1 cellular context compared by ENCODE assay signal in the genomic region with DNA sequence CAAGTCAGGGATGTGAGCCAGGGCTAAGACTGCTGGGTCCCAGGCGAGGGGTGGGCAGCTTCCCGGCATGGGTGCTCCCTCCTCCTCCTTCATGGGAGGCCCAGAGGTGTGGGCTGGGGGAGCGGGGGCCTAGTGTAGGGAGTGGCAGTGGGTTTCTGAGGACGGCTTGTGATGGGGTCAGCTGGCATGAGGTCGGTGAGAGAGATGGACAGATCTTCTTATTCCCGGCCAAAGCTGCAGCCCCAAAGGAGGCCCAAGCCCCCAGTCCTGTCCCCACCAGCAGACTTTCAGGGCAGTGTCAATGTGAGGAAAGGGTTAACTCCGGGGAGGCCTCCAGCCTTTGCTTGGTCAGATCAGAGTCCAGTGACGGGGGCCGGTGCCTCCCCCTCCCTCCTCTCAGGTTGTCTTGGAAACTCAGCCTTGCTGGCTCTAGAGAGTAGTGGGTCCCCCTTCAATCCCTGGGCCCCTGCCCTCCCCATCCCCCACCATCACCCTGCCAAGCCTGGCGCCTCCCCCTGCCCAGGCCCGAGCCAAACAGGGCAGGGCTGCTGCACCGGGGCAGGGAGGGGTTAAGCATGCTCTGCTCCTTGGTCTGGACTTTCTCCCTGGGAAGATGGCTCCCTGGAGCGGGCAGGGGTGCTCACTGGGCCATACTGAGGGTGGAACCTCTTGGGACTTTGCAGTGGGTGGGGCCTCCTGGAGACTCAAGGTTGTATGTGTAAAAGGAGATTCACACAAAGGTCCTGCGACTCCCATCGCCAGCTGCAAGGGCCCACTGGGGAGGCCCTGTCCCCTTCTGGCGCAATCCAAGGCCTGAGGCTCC.
TF ChIP-seq lines count a peak whose summit lies in the region.

No MANE protein-coding gene starts in this region.

TF ChIP-seq in HepG2, 621 proteins besides CTCF, POLR2A, EP300 and RAD21 (continued from another document and continues in another):
- no peak for TF ChIP-seq FUBP1 (CRISPR knock-in tag; IDR thresholded peaks at IDR 0.05; ENCODE audit: borderline replicate concordance)
- no peak; the same call in 1 of the 2 replicates for TF ChIP-seq ZNF335 (CRISPR knock-in tag; IDR thresholded peaks at IDR 0.05)
- no peak for TF ChIP-seq HNRNPLL (IDR thresholded peaks at IDR 0.05; ENCODE audit: low read depth, low read length, poor library complexity, severe bottlenecking)
- peak; percentile 52 for TF ChIP-seq POLR2G (IDR thresholded peaks at IDR 0.05; ENCODE audit: low read depth, low read length)
- TF ChIP-seq HMGXB3 (CRISPR knock-in tag; IDR thresholded peaks at IDR 0.05; ENCODE audit: borderline replicate concordance), result no peak
- TF ChIP-seq FOXO1 (CRISPR knock-in tag; IDR thresholded peaks at IDR 0.05), result peak; percentile 41; the same call in 1 of the 2 replicates
- TF ChIP-seq, protein P1, sequence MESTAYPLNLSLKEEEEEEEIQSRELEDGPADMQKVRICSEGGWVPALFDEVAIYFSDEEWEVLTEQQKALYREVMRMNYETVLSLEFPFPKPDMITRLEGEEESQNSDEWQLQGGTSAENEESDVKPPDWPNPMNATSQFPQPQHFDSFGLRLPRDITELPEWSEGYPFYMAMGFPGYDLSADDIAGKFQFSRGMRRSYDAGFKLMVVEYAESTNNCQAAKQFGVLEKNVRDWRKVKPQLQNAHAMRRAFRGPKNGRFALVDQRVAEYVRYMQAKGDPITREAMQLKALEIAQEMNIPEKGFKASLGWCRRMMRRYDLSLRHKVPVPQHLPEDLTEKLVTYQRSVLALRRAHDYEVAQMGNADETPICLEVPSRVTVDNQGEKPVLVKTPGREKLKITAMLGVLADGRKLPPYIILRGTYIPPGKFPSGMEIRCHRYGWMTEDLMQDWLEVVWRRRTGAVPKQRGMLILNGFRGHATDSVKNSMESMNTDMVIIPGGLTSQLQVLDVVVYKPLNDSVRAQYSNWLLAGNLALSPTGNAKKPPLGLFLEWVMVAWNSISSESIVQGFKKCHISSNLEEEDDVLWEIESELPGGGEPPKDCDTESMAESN (CRISPR knock-in tag; conservative IDR thresholded peaks at IDR 0.05), result peak; percentile 96
- no peak for TF ChIP-seq ZNF598 (CRISPR knock-in tag; IDR thresholded peaks at IDR 0.05; ENCODE audit: borderline replicate concordance)
- TF ChIP-seq, protein P2, sequence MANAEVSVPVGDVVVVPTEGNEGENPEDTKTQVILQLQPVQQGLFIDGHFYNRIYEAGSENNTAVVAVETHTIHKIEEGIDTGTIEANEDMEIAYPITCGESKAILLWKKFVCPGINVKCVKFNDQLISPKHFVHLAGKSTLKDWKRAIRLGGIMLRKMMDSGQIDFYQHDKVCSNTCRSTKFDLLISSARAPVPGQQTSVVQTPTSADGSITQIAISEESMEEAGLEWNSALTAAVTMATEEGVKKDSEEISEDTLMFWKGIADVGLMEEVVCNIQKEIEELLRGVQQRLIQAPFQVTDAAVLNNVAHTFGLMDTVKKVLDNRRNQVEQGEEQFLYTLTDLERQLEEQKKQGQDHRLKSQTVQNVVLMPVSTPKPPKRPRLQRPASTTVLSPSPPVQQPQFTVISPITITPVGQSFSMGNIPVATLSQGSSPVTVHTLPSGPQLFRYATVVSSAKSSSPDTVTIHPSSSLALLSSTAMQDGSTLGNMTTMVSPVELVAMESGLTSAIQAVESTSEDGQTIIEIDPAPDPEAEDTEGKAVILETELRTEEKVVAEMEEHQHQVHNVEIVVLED (CRISPR knock-in tag; IDR thresholded peaks at IDR 0.05; ENCODE audit: borderline replicate concordance), result no peak; the same call in 1 of the 2 replicates
- no peak for TF ChIP-seq STAT6 (CRISPR knock-in tag; IDR thresholded peaks at IDR 0.05; ENCODE audit: borderline replicate concordance)
- TF ChIP-seq, protein P3, sequence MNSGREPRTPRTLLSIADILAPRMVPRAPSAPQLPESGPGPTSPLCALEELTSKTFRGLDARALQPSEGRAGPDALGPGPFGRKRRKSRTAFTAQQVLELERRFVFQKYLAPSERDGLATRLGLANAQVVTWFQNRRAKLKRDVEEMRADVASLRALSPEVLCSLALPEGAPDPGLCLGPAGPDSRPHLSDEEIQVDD (CRISPR knock-in tag; IDR thresholded peaks at IDR 0.05; ENCODE audit: borderline replicate concordance), result no peak
- no peak for TF ChIP-seq ZNF207 (IDR thresholded peaks at IDR 0.05; ENCODE audit: borderline replicate concordance)
- no peak for TF ChIP-seq MATR3 (CRISPR knock-in tag; IDR thresholded peaks at IDR 0.05)
- TF ChIP-seq KLF9 (CRISPR knock-in tag; IDR thresholded peaks at IDR 0.05; ENCODE audit: low read depth), result no peak
- TF ChIP-seq, protein P4, sequence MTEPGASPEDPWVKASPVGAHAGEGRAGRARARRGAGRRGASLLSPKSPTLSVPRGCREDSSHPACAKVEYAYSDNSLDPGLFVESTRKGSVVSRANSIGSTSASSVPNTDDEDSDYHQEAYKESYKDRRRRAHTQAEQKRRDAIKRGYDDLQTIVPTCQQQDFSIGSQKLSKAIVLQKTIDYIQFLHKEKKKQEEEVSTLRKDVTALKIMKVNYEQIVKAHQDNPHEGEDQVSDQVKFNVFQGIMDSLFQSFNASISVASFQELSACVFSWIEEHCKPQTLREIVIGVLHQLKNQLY (CRISPR knock-in tag; IDR thresholded peaks at IDR 0.05), result no peak; the same call in 1 of the 2 replicates
- peak; percentile 34; the same call in 1 of the 2 replicates for TF ChIP-seq ZNF629 (CRISPR knock-in tag; conservative IDR thresholded peaks at IDR 0.05)
- TF ChIP-seq ISX (CRISPR knock-in tag; conservative IDR thresholded peaks at IDR 0.05), result no peak
- TF ChIP-seq KDM1A (CRISPR knock-in tag; IDR thresholded peaks at IDR 0.05), result peak; percentile 28; the same call in 1 of the 2 replicates
- no peak for TF ChIP-seq BRF2 (CRISPR knock-in tag; IDR thresholded peaks at IDR 0.05)
- TF ChIP-seq ZFP36L1 (CRISPR knock-in tag; IDR thresholded peaks at IDR 0.05), result 0 out of 2 replicates have a peak, but pooled peaks have one; percentile 71
- TF ChIP-seq, protein P5, sequence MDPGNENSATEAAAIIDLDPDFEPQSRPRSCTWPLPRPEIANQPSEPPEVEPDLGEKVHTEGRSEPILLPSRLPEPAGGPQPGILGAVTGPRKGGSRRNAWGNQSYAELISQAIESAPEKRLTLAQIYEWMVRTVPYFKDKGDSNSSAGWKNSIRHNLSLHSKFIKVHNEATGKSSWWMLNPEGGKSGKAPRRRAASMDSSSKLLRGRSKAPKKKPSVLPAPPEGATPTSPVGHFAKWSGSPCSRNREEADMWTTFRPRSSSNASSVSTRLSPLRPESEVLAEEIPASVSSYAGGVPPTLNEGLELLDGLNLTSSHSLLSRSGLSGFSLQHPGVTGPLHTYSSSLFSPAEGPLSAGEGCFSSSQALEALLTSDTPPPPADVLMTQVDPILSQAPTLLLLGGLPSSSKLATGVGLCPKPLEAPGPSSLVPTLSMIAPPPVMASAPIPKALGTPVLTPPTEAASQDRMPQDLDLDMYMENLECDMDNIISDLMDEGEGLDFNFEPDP (CRISPR knock-in tag; conservative IDR thresholded peaks at IDR 0.05), result 0 out of 2 replicates have a peak, but pooled peaks have one; percentile 52
- no peak; the same call in 1 of the 2 replicates for TF ChIP-seq ZNF292 (CRISPR knock-in tag; IDR thresholded peaks at IDR 0.05; ENCODE audit: borderline replicate concordance, low read depth)
- TF ChIP-seq TBP (CRISPR knock-in tag; IDR thresholded peaks at IDR 0.05), result no peak
- 0 out of 2 replicates have a peak, but pooled peaks have one; percentile 65 for TF ChIP-seq ZNF232 (CRISPR knock-in tag; IDR thresholded peaks at IDR 0.05; ENCODE audit: borderline replicate concordance)
- TF ChIP-seq KAT2B (IDR thresholded peaks at IDR 0.05; ENCODE audit: borderline replicate concordance, low read depth, low read length), result no peak
- TF ChIP-seq SAP130 (CRISPR knock-in tag; IDR thresholded peaks at IDR 0.05; ENCODE audit: low read depth), result peak; percentile 93
- TF ChIP-seq, protein P6, sequence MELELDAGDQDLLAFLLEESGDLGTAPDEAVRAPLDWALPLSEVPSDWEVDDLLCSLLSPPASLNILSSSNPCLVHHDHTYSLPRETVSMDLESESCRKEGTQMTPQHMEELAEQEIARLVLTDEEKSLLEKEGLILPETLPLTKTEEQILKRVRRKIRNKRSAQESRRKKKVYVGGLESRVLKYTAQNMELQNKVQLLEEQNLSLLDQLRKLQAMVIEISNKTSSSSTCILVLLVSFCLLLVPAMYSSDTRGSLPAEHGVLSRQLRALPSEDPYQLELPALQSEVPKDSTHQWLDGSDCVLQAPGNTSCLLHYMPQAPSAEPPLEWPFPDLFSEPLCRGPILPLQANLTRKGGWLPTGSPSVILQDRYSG (CRISPR knock-in tag; IDR thresholded peaks at IDR 0.05), result no peak; the same call in 1 of the 2 replicates
- TF ChIP-seq AKAP8 (CRISPR knock-in tag; IDR thresholded peaks at IDR 0.05), result peak; percentile 89
- peak; percentile 7; the same call in 1 of the 2 replicates for TF ChIP-seq CREB1 (IDR thresholded peaks at IDR 0.05)
- TF ChIP-seq CREB1 (CRISPR knock-in tag; IDR thresholded peaks at IDR 0.05), result no peak
- peak; percentile 88; the same call in 1 of the 2 replicates for TF ChIP-seq FOXK1 (CRISPR knock-in tag; IDR thresholded peaks at IDR 0.05; ENCODE audit: borderline replicate concordance, low read depth)
- TF ChIP-seq ZNF652 (CRISPR knock-in tag; IDR thresholded peaks at IDR 0.05; ENCODE audit: borderline replicate concordance, low read depth), result peak; percentile 100
